8 cellular contexts compared by ENCODE assay signal in the genomic region with DNA sequence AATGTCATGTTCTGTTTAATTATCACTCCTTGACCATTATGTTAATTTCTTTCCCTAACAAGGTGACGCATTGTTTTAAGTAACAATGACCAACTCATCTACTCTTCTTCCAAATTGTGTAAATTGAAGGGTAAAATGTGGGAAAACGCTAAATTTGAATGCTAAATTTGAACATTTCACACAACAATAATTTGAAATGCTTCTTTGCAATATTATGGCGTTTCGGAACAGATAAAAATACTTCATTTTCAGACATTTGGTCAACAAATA. TPM values are rescaled to one million over a fixed set of nuclear protein-coding genes. Genes with fewer than 3 reads are reported as not detected.
DNase-seq lines count a peak whose midpoint lies in the region; ATAC-seq, FAIRE-seq and TF ChIP-seq lines count a peak whose summit lies in the region.

No MANE protein-coding gene starts in this region.

- peak overlapping the region; percentile 97 for H2AFZ ChIP-seq in K562 (ENCODE audit: low read depth, low read length)

- no peak for TF ChIP-seq EP300 in K562 (IDR thresholded peaks at IDR 0.05; ENCODE audit: low read length)

- intact Hi-C loops in left cardiac atrium (cut with DNase I) (loop anchor here in 1 of 2 donors (10.0 kb wide), 1 partner anchor 210 kb away; a partner anchor contains a TSS), K562 (cut with micrococcal nuclease) (loop anchor here (10.0 kb wide), 1 partner anchor 120 kb away; no protein-coding TSS in a partner anchor)

- H4K20me1 ChIP-seq in K562 (replicated peaks; ENCODE audit: control insufficient read depth, insufficient read depth, low read length), result no peaks in the 10 kb centered on the region

- TF ChIP-seq RAD21 in K562 (CRISPR knock-in tag; conservative IDR thresholded peaks at IDR 0.05 in 1 of 2, IDR thresholded peaks at IDR 0.05 in 1 of 2), result no peak

- H3K4me2 ChIP-seq in K562 (ENCODE audit: insufficient read depth, low read length) (peak overlapping the region; percentile 89), mesendoderm (ENCODE audit: low read length) (no peak overlapping the region)

- WGBS in K562 (ENCODE audit: insufficient coverage, low coverage, missing lambda C conversion rate), result 3% methylated on average over 4 of the region's 4 CpGs
- whole genome bisulfite sequencing in mesendoderm (ENCODE audit: extremely low coverage, insufficient coverage, low lambda C conversion rate), result no CpG with 5 or more reads among the region's 4 CpGs
- 25% methylated on average over 4 of the region's 4 CpGs for WGBS in urinary bladder

- H3K4ac ChIP-seq in mesendoderm (ENCODE audit: low read depth, low read length), result no peak overlapping the region

- no peak overlapping the region for H4K5ac ChIP-seq in mesendoderm (ENCODE audit: low read length)

- H3K4me3 ChIP-seq in cardiac muscle cell, result peak overlapping the region; percentile 88
- H3K4me3 ChIP-seq in K562, result peak overlapping the region; percentile 99
- no peak overlapping the region for H3K4me3 ChIP-seq in mesendoderm (ENCODE audit: low read length)
- peak overlapping the region; percentile 83 for H3K4me3 ChIP-seq in urinary bladder (ENCODE audit: low read depth, low read length)

- H3K36me3 ChIP-seq in cardiac muscle cell, result no peaks in the 10 kb centered on the region
- no peaks in the 10 kb centered on the region for H3K36me3 ChIP-seq in K562 (ENCODE audit: control insufficient read depth, insufficient read depth, low read length)
- H3K36me3 ChIP-seq in mesendoderm (ENCODE audit: control insufficient read depth, insufficient read depth, low read length), result no peaks in the 10 kb centered on the region
- H3K36me3 ChIP-seq in urinary bladder (ENCODE audit: insufficient read depth), result no peaks in the 10 kb centered on the region

- no peak for TF ChIP-seq CTCF in cardiac muscle cell (IDR thresholded peaks at IDR 0.05; ENCODE audit: low read depth, low read length)
- TF ChIP-seq CTCF in K562 (IDR thresholded peaks at IDR 0.05 in 2 of 3, conservative IDR thresholded peaks at IDR 0.05 in 1 of 3; ENCODE audit: insufficient read depth in 2 of 3, low read depth in 1 of 3, low read length in 3 of 3), result no peak

- in situ Hi-C loops in K562 (cut with MboI), result no loop called here

- H2BK5ac ChIP-seq in mesendoderm (ENCODE audit: low read length), result no peak overlapping the region

- no peaks in the 10 kb centered on the region for H3K79me1 ChIP-seq in mesendoderm (ENCODE audit: low read length)

- DNase-seq in cardiac muscle cell (ENCODE audit: low read depth in 1 of 2, low spot score in 1 of 2) (no peak), left cardiac atrium (no peak), K562 (ENCODE audit: extremely low read depth in 1 of 4, low spot score in 3 of 4) (no peak), mesendoderm (no peak), glomerular visceral epithelial cell (ENCODE audit: extremely low spot score) (no peak), medulla oblongata (ENCODE audit: extremely low spot score) (no peak)
- DNase-seq in stimulated activated CD4-positive, alpha-beta T cell treated with anti-CD3 and anti-CD28 coated beads, Interleukin-2, amount 100 ng/mL, for 48 hours, result no peak

- H3K27ac ChIP-seq in cardiac muscle cell, result peak overlapping the region; percentile 100
- peak overlapping the region; percentile 99 for H3K27ac ChIP-seq in K562 (ENCODE audit: extremely low read depth, low read depth, low read length)
- no peak overlapping the region for H3K27ac ChIP-seq in mesendoderm (ENCODE audit: low read depth, low read length)
- H3K27ac ChIP-seq in urinary bladder (ENCODE audit: low read depth), result no peak overlapping the region

- POLR2A ChIA-PET in K562 (lab: Yijun Ruan, JAX), result interaction anchor here (0.6 to 1.3 kb wide), 4 partner anchors 10 to 59 kb away, joined by 3 to 4 read pairs (median 3); no protein-coding TSS in a partner anchor

- no peak overlapping the region for H3K18ac ChIP-seq in mesendoderm (ENCODE audit: low read length)

- no peaks in the 10 kb centered on the region for H3K9me1 ChIP-seq in K562 (ENCODE audit: control insufficient read depth, insufficient read depth, low read length)

- CTCF ChIA-PET in K562 (lab: Yijun Ruan, JAX; ENCODE audit: low intra/inter-chr PET ratio), result no interaction called here

- H3K79me2 ChIP-seq in K562 (ENCODE audit: control insufficient read depth, insufficient read depth, low read length), result peaks cover 18% of the 10 kb centered on the region
- no peaks in the 10 kb centered on the region for H3K79me2 ChIP-seq in mesendoderm (ENCODE audit: control insufficient read depth, insufficient read depth, low read length)

- peak overlapping the region; percentile 90 for H3K56ac ChIP-seq in mesendoderm (ENCODE audit: low read length)

- ATAC-seq in left cardiac atrium (no peak), K562 (no peak)

- no peak for FAIRE-seq in K562 (lab: Jason Lieb, UNC)

- H3K27me3 ChIP-seq in cardiac muscle cell (no peaks in the 10 kb centered on the region), K562 (ENCODE audit: control insufficient read depth in 2 of 2, insufficient read depth in 2 of 2, low read length in 2 of 2) (no peaks in the 10 kb centered on the region), mesendoderm (ENCODE audit: insufficient read depth, low read length, poor library complexity) (no peaks in the 10 kb centered on the region)

- H3K23ac ChIP-seq in mesendoderm (ENCODE audit: low read length), result no peak overlapping the region

- no TSS peak for BruUV-seq in K562 (replicated peaks; lab: Mats Ljungman, UMichigan)

- H3K9me3 ChIP-seq in cardiac muscle cell (ENCODE audit: low read depth) (no peaks in the 10 kb centered on the region), K562 (replicated peaks; ENCODE audit: control insufficient read depth, insufficient read depth, low read depth, low read length) (no peaks in the 10 kb centered on the region; the same call in 1 of the 2 replicates)

- no peak overlapping the region for H2BK15ac ChIP-seq in mesendoderm (replicated peaks; ENCODE audit: low read depth)

- H2AK5ac ChIP-seq in mesendoderm (ENCODE audit: low read length), result no peak overlapping the region

- no peak overlapping the region for H4K8ac ChIP-seq in mesendoderm (ENCODE audit: low read depth, low read length)

- H2BK120ac ChIP-seq in mesendoderm (ENCODE audit: low read depth, low read length), result no peak overlapping the region

- H3K4me1 ChIP-seq in cardiac muscle cell (ENCODE audit: low read depth), result peaks cover 6% of the 10 kb centered on the region
- H3K4me1 ChIP-seq in K562 (replicated peaks in 1 of 2; ENCODE audit: control insufficient read depth in 2 of 2, insufficient read depth in 2 of 2, low read length in 2 of 2), result peaks cover 11 to 14% of the 10 kb centered on the region in 2 experiments
- H3K4me1 ChIP-seq in mesendoderm (ENCODE audit: control insufficient read depth, low read depth, low read length), result no peaks in the 10 kb centered on the region
- peaks cover 2% of the 10 kb centered on the region for H3K4me1 ChIP-seq in urinary bladder (ENCODE audit: insufficient read depth)

- TF ChIP-seq POLR2A in K562 (conservative IDR thresholded peaks at IDR 0.05), result no peak

- peak overlapping the region; percentile 96 to 98 for H3K9ac ChIP-seq in K562 (ENCODE audit: insufficient read depth in 1 of 2, low read depth in 2 of 2, low read length in 2 of 2)
- no peak overlapping the region for H3K9ac ChIP-seq in mesendoderm (ENCODE audit: low read length)

TF ChIP-seq in K562, 482 proteins besides CTCF, POLR2A, EP300 and RAD21 (continues in another document):
- TF ChIP-seq CEBPB (tag; IDR thresholded peaks at IDR 0.05), result no peak
- no peak for TF ChIP-seq CHD1 (IDR thresholded peaks at IDR 0.05; ENCODE audit: low read length)
- TF ChIP-seq ZNF282 (CRISPR knock-in tag; IDR thresholded peaks at IDR 0.05), result no peak
- TF ChIP-seq NFATC3 (IDR thresholded peaks at IDR 0.05), result peak; percentile 32; the same call in 1 of the 2 replicates
- no peak for TF ChIP-seq RBM25 (IDR thresholded peaks at IDR 0.05; ENCODE audit: low read depth, low read length, severe bottlenecking)
- 0 out of 2 replicates have a peak, but pooled peaks have one; percentile 7 for TF ChIP-seq JUND (IDR thresholded peaks at IDR 0.05; ENCODE audit: borderline replicate concordance, low read depth, low read length)
- no peak; the same call in 2 of the 3 replicates for TF ChIP-seq JUND (tag; IDR thresholded peaks at IDR 0.05; ENCODE audit: borderline replicate concordance, low read depth, low read length)
- TF ChIP-seq, protein P1, sequence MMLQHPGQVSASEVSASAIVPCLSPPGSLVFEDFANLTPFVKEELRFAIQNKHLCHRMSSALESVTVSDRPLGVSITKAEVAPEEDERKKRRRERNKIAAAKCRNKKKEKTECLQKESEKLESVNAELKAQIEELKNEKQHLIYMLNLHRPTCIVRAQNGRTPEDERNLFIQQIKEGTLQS (IDR thresholded peaks at IDR 0.05), result peak; percentile 54
- TF ChIP-seq, protein P1 (CRISPR knock-in tag; conservative IDR thresholded peaks at IDR 0.05), result no peak

RNA-seq across cellular contexts. Expression of a gene that starts 29.2 kb away (rescaled TPM):
- 21.4 and 37.3 TPM in 2 replicates for total RNA-seq in cardiac muscle cell
- 22.8 and 30.9 TPM in 2 replicates for polyA plus RNA-seq in cardiac muscle cell
- 10 to 100 TPM; 42.5 to 43.3 TPM for total RNA-seq in left cardiac atrium
- total RNA-seq in K562 (2011; cell fraction: chromatin; rRNA removed; ENCODE audit: low replicate concordance), result 166 and 463 TPM in 2 replicates
- total RNA-seq in K562 (2011; cell fraction: nucleolus; rRNA removed), result 68.5 and 102 TPM in 2 replicates
- 172 and 242 TPM in 2 replicates for total RNA-seq in K562 (2011; cell fraction: nucleoplasm; rRNA removed)
- 28.5 and 35.6 TPM in 2 replicates for total RNA-seq in K562 (2014; rRNA removed)
- total RNA-seq in K562 (2014; rRNA removed; fragmentation: Illumina TruSeq; extraction: Trizol), result 35.8 and 36.2 TPM in 2 replicates
- total RNA-seq in K562 (2015; rRNA removed; fragmentation: Illumina TruSeq; extraction: Trizol), result 34.4 and 36.6 TPM in 2 replicates
- 62.1 and 67.8 TPM in 2 replicates for total RNA-seq in K562 (2021)
- polyA plus RNA-seq in K562 (2011; rRNA removed), result 18.3 and 18.9 TPM in 2 replicates
- polyA plus RNA-seq in K562 (2011; cell fraction: cytosol; rRNA removed), result 11.3 and 15.9 TPM in 2 replicates
- polyA plus RNA-seq in K562 (2011; cell fraction: nucleus; rRNA removed), result 55.9 and 66.9 TPM in 2 replicates
- 13.2 and 15.7 TPM in 2 replicates for polyA plus RNA-seq in K562 (2012)
- polyA plus RNA-seq in K562 (2014; fragmentation: Illumina TruSeq; extraction: Trizol), result 27.1 and 27.3 TPM in 2 replicates
- 10 to 100 TPM in 1 of 2 experiments, 1 to 10 TPM in 1; 4.9 to 13.0 TPM for polyA plus RNA-seq in K562 (2014; fragmentation: Nextera tagmentation; extraction: Ambion mirVana)
- polyA plus RNA-seq in K562 (2014; rRNA removed), result 19.4 and 21.4 TPM in 2 replicates
- 118 and 126 TPM in 2 replicates for polyA minus RNA-seq in K562 (2011; rRNA and poly(A)+ RNA removed)
- polyA minus RNA-seq in K562 (2011; cell fraction: cytosol; rRNA and poly(A)+ RNA removed), result 40.0 and 46.3 TPM in 2 replicates
- polyA minus RNA-seq in K562 (2011; cell fraction: nucleus; rRNA and poly(A)+ RNA removed), result 89.1 and 146 TPM in 2 replicates
- 5.2 TPM for polyA plus RNA-seq in mesendoderm (2013, experiment 1 of 2)
- polyA plus RNA-seq in mesendoderm (2013, experiment 2 of 2), result 5.1 TPM
- 105 TPM for total RNA-seq in urinary bladder
- 16.5 TPM for polyA plus RNA-seq in urinary bladder

Comparison
In these comparisons a context has a peak if more than half of its experiments do, and no peak if none do; other contexts are left out.
1. H3K27ac ChIP-seq: peak in cardiac muscle cell (single experiment) and K562 (single experiment); none in mesendoderm (single experiment) and urinary bladder (single experiment).